ENCODE assay signal across 8 cellular contexts in the genomic region with DNA sequence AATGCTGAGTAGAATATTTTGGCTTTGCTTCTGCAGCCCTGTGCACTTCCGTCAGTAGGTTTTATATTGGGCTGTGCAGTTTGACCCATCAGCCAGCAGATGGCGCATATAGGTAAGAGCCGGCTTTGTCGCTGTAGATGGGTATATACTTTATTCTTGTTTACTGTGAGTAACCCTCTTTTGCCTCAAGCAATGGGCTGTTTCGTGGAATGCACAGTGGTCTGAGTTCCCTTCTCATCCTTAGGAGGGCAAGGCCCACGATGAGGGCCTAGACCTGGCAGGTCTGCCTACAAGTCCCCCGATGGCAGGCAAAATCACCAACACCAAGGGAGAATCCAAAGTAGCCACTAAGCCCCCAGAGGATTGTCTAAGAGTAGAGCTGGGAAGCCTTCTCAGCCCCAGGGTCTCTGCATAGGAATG.
DNase-seq lines count a peak whose midpoint lies in the region; ATAC-seq and TF ChIP-seq lines count a peak whose summit lies in the region.

No MANE protein-coding gene starts in this region.

- no peak overlapping the region for H3K4me3 ChIP-seq in fibroblast of lung (replicated peaks in 1 of 4; ENCODE audit: control extremely low read depth in 1 of 4, insufficient read depth in 1 of 4, low read depth in 3 of 4, low read length in 4 of 4)

- H3K27me3 ChIP-seq in fibroblast of lung (ENCODE audit: control insufficient read depth, insufficient read depth, low read length): no peaks in the 10 kb centered on the region

- DNase-seq in DMS53 (lab: John Stamatoyannopoulos, UW) (peak; percentile 93), NCI-H1694 (lab: John Stamatoyannopoulos, UW) (peak; percentile 67), SW480 (ENCODE audit: low spot score) (peak; percentile 70), fibroblast of lung (ENCODE audit: low read depth in 2 of 2) (peak; percentile 55 to 77), osteocyte (ENCODE audit: extremely low spot score, unreplicated experiment) (no peak), ureter (ENCODE audit: low spot score) (no peak)

- H4K20me1 ChIP-seq in fibroblast of lung (ENCODE audit: control insufficient read depth, extremely low read depth, insufficient read depth, low read length): no peaks in the 10 kb centered on the region

- H3K4me2 ChIP-seq in fibroblast of lung (ENCODE audit: extremely low read depth, insufficient read depth, low read length): no peak overlapping the region

- no peaks in the 10 kb centered on the region for H3K36me3 Mint-ChIP-seq in osteocyte (ENCODE audit: unreplicated experiment)

- H3K9me3 Mint-ChIP-seq in osteocyte (ENCODE audit: unreplicated experiment): no peaks in the 10 kb centered on the region

- H2AFZ ChIP-seq in fibroblast of lung (ENCODE audit: low read length): no peak overlapping the region

- H3K9ac ChIP-seq in fibroblast of lung (ENCODE audit: insufficient read depth, low read length): no peak overlapping the region

- H3K4me1 Mint-ChIP-seq in osteocyte (ENCODE audit: unreplicated experiment): no peaks in the 10 kb centered on the region

- ATAC-seq in GM19025 (IDR thresholded peaks at IDR 0.05; ENCODE audit: low read depth, unreplicated experiment): peak; percentile 95
- ATAC-seq in HG03045 (IDR thresholded peaks at IDR 0.05; ENCODE audit: unreplicated experiment): peak; percentile 95

- no peak overlapping the region for H3K27ac Mint-ChIP-seq in osteocyte (ENCODE audit: unreplicated experiment)

- peaks cover 30% of the 10 kb centered on the region for H3K27me3 Mint-ChIP-seq in osteocyte (ENCODE audit: unreplicated experiment)

- H3K9me3 ChIP-seq in fibroblast of lung (ENCODE audit: control insufficient read depth, insufficient read depth, low read depth, low read length): no peaks in the 10 kb centered on the region

- H3K27ac ChIP-seq in fibroblast of lung (ENCODE audit: insufficient read depth, low read length): no peak overlapping the region

- no peak overlapping the region for H3K4me3 Mint-ChIP-seq in osteocyte (ENCODE audit: unreplicated experiment)

- no peaks in the 10 kb centered on the region for H3K36me3 ChIP-seq in fibroblast of lung (ENCODE audit: control insufficient read depth, insufficient read depth, low read length)

- TF ChIP-seq CTCF in fibroblast of lung (conservative IDR thresholded peaks at IDR 0.05 in 1 of 2, IDR thresholded peaks at IDR 0.05 in 1 of 2; ENCODE audit: low read depth in 1 of 2, low read length in 2 of 2) (peak; percentile 69 to 91), osteocyte (IDR thresholded peaks at IDR 0.05) (peak; percentile 94)

- H3K79me2 ChIP-seq in fibroblast of lung (ENCODE audit: control insufficient read depth, insufficient read depth, low read length): no peaks in the 10 kb centered on the region

- no peaks in the 10 kb centered on the region for H3K4me1 ChIP-seq in fibroblast of lung (ENCODE audit: control insufficient read depth, extremely low read depth, insufficient read depth, low read length)

Comparison
In these comparisons a context has a peak if more than half of its experiments do, and no peak if none do; other contexts are left out.
1. DNase-seq: peak in DMS53 (single experiment), NCI-H1694 (single experiment), SW480 (single experiment) and fibroblast of lung (2 of 2); none in osteocyte (single experiment) and ureter (single experiment).